In genomic region chr20:53903652-53903987, GRCh38 we compare ENCODE assay signal across 14 cellular contexts.
A peak's percentile ranks its signal among the peaks of the same experiment; 100 is the strongest.
DNase-seq lines count a peak whose midpoint lies in the region; ATAC-seq, FAIRE-seq and TF ChIP-seq lines count a peak whose summit lies in the region.
"Had no signal": no experiment of that assay in that cellular context is flagged by ENCODE, and none has a peak within 500 bp of the region (broad histone marks: within the 10 kb centered on the region; RNA-seq: fewer than 3 reads in every experiment).

No MANE protein-coding gene starts in this region.

- H3K36me3 ChIP-seq in bronchial epithelial cell (ENCODE audit: control insufficient read depth, insufficient read depth, low read length) (no peaks in the 10 kb centered on the region), upper lobe of left lung (no peaks in the 10 kb centered on the region), hepatocyte (replicated peaks; ENCODE audit: insufficient read depth, low read depth) (no peaks in the 10 kb centered on the region)

- 56 to 70% methylated on average over 2 of the region's 2 CpGs for WGBS in upper lobe of left lung, 2 donors
- WGBS in hepatocyte (ENCODE audit: low lambda C conversion rate, missing lambda C conversion rate) = 94% methylated on average over 2 of the region's 2 CpGs

- no peaks in the 10 kb centered on the region for H3K79me2 ChIP-seq in hepatocyte

- H3K27ac ChIP-seq in upper lobe of left lung (peak overlapping the region in 3 of 4 donors; percentile 43 to 68 (median 43)), hepatocyte (no peak overlapping the region)
- H3K27ac ChIP-seq: psoas muscle had no signal

- H3K4me3 ChIP-seq in bronchial epithelial cell (ENCODE audit: low read depth, low read length) (no peak overlapping the region), upper lobe of left lung (no peak overlapping the region), hepatocyte (no peak overlapping the region)
- H3K4me3 ChIP-seq: psoas muscle had no signal

- H3K9me3 ChIP-seq in upper lobe of left lung (no peaks in the 10 kb centered on the region), hepatocyte (ENCODE audit: low read depth) (no peaks in the 10 kb centered on the region)
- H3K9me3 ChIP-seq: psoas muscle had no signal

- DNase-seq in stimulated activated CD4-positive, alpha-beta T cell treated with anti-CD3 and anti-CD28 coated beads, Interleukin-1b, Interleukin-23, amount 100 ng/mL, for 48 hours = peak; percentile 20
- no peak for DNase-seq in stimulated activated CD4-positive, alpha-beta T cell treated with anti-CD3 and anti-CD28 coated beads, Interleukin-4, amount 100 ng/mL, for 1 hour
- DNase-seq in SIG-M5 treated with dmso at 0.1 percent for 504 hours (lab: John Stamatoyannopoulos, UW; ENCODE audit: unreplicated experiment) (peak; percentile 98), bronchial epithelial cell (ENCODE audit: low read depth) (peak; percentile 94), upper lobe of left lung (peak in 1 of 2 donors; percentile 67), hepatocyte (ENCODE audit: low spot score) (no peak)
- DNase-seq: NCI-H1436; NCI-H510A treated with DMSO at 0.1 percent for 48 hours; psoas muscle; stimulated activated CD4-positive, alpha-beta T cell treated with anti-CD3 and anti-CD28 coated beads, Interleukin-2, amount 100 ng/mL, for 24 hours; stimulated activated naive CD4-positive, alpha-beta T cell had no signal

- no peak overlapping the region for H3K4me2 ChIP-seq in hepatocyte

- no peaks in the 10 kb centered on the region for H4K20me1 ChIP-seq in hepatocyte (ENCODE audit: insufficient read depth, poor library complexity, severe bottlenecking)

- H3K4me1 ChIP-seq in upper lobe of left lung (peaks cover 14 to 35% (median 19%) of the 10 kb centered on the region in 4 donors), hepatocyte (ENCODE audit: insufficient read depth) (peaks cover 8% of the 10 kb centered on the region)

- TF ChIP-seq EP300 in upper lobe of left lung (IDR thresholded peaks at IDR 0.05) = no peak

- TF ChIP-seq CTCF in bronchial epithelial cell (IDR thresholded peaks at IDR 0.05; ENCODE audit: insufficient read depth, low read length, severe bottlenecking) = no peak
- no peak for TF ChIP-seq CTCF in upper lobe of left lung (IDR thresholded peaks at IDR 0.05)
- no peak for TF ChIP-seq CTCF in hepatocyte (IDR thresholded peaks at IDR 0.05; ENCODE audit: poor library complexity)

- ATAC-seq in upper lobe of left lung (ENCODE audit: low FRiP score in 2 of 2) = peak in 1 of 2 donors; percentile 23
- ATAC-seq in HG03095 (IDR thresholded peaks at IDR 0.05; ENCODE audit: unreplicated experiment) = no peak
- no peak for ATAC-seq in GM21529 (IDR thresholded peaks at IDR 0.05; ENCODE audit: unreplicated experiment)
- ATAC-seq: psoas muscle had no signal

- no peak for TF ChIP-seq POLR2A in upper lobe of left lung (IDR thresholded peaks at IDR 0.05)

- H2AFZ ChIP-seq in hepatocyte = no peak overlapping the region

- H3K27me3 ChIP-seq in bronchial epithelial cell (ENCODE audit: control insufficient read depth, insufficient read depth, low read length) (no peaks in the 10 kb centered on the region), upper lobe of left lung (no peaks in the 10 kb centered on the region), hepatocyte (no peaks in the 10 kb centered on the region)

- no peaks in the 10 kb centered on the region for H3K9me2 ChIP-seq in hepatocyte (replicated peaks; ENCODE audit: insufficient read depth)

- FAIRE-seq in bronchial epithelial cell (lab: Jason Lieb, UNC) = no peak
- FAIRE-seq: TTC549 had no signal

Comparison
In these comparisons a context has a peak if more than half of its experiments do, and no peak if none do; other contexts are left out.
1. DNase-seq: peak in stimulated activated CD4-positive, alpha-beta T cell treated with anti-CD3 and anti-CD28 coated beads, Interleukin-1b, Interleukin-23, amount 100 ng/mL, for 48 hours (single experiment), SIG-M5 treated with dmso at 0.1 percent for 504 hours (single experiment) and bronchial epithelial cell (single experiment); none in stimulated activated CD4-positive, alpha-beta T cell treated with anti-CD3 and anti-CD28 coated beads, Interleukin-4, amount 100 ng/mL, for 1 hour (single experiment) and hepatocyte (single experiment).